Comparison of ENCODE assay signal across 13 cellular contexts in genomic region chr1:150881331-150882070, GRCh38. TPM values are rescaled to one million over a fixed set of nuclear protein-coding genes. Genes with fewer than 3 reads are reported as not detected.
DNase-seq lines count a peak whose midpoint lies in the region; ATAC-seq and TF ChIP-seq lines count a peak whose summit lies in the region.
"Had no signal": no experiment of that assay in that cellular context is flagged by ENCODE, and none has a peak within 500 bp of the region (broad histone marks: within the 10 kb centered on the region; RNA-seq: fewer than 3 reads in every experiment).

No MANE protein-coding gene starts in this region.

- H3K36me3 ChIP-seq in H7 (replicated peaks; ENCODE audit: control insufficient read depth, insufficient read depth, low read length) = no peaks in the 10 kb centered on the region

- H3K27me3 Mint-ChIP-seq in chondrocyte (ENCODE audit: low read depth) = peaks cover 5% of the 10 kb centered on the region

- no peak overlapping the region for H3K27ac ChIP-seq in foreskin keratinocyte

- no peaks in the 10 kb centered on the region for H3K9me3 Mint-ChIP-seq in activated naive CD4-positive, alpha-beta T cell treated with anti-CD3 and anti-CD28 coated beads, Interleukin-2, amount 50 U/mL, for 72 hours
- no peaks in the 10 kb centered on the region for H3K9me3 Mint-ChIP-seq in chondrocyte (ENCODE audit: low read depth)
- H3K9me3 Mint-ChIP-seq: activated T-helper 1 cell treated with anti-CD3 and anti-CD28 coated beads, Interleukin-12 subunit alpha, Interleukin-12 subunit beta, Interleukin-2, Interleukin-4 antibody, amounts not matched to agents 30 ng/mL and 10 ng/mL and 1 ng/mL, durations not matched to agents 14 hours and 24 hours and 36 hours; neural crest cell; T-helper 1 cell treated with Interleukin-12 subunit alpha and Interleukin-12 subunit beta and Interleukin-4 antibody, amounts not matched to agents 30 μg/mL and 1 μg/mL, for 36 hours had no signal

- no peaks in the 10 kb centered on the region for H3K4me1 ChIP-seq in foreskin keratinocyte

- H3K4me1 Mint-ChIP-seq in chondrocyte (ENCODE audit: low read depth) = peaks cover 7% of the 10 kb centered on the region

- DNase-seq in GM04503 (ENCODE audit: low read depth) (peak; percentile 96), SIG-M5 (lab: John Stamatoyannopoulos, UW) (peak; percentile 86), foreskin keratinocyte (peak; percentile 69 to 81), skeletal muscle cell (ENCODE audit: low read depth) (peak; percentile 93), H7 (no peak), chondrocyte (ENCODE audit: low spot score) (no peak)
- DNase-seq in activated naive CD4-positive, alpha-beta T cell treated with anti-CD3 and anti-CD28 coated beads, Interleukin-2, amount 50 U/mL, for 72 hours (ENCODE audit: low spot score in 2 of 2) = no peak
- DNase-seq: NCI-H146 had no signal

- no peak overlapping the region for H3K4me3 ChIP-seq in skeletal muscle cell (ENCODE audit: low read depth, low read length)
- H3K4me3 ChIP-seq in H7 (ENCODE audit: insufficient read depth, low read depth, low read length) = no peak overlapping the region

- H3K36me3 Mint-ChIP-seq in activated naive CD4-positive, alpha-beta T cell treated with anti-CD3 and anti-CD28 coated beads, Interleukin-2, amount 50 U/mL, for 72 hours = no peaks in the 10 kb centered on the region
- H3K36me3 Mint-ChIP-seq in chondrocyte (ENCODE audit: low read depth) = no peaks in the 10 kb centered on the region

- no peak overlapping the region for H3K4me3 Mint-ChIP-seq in chondrocyte (ENCODE audit: unreplicated experiment)
- H3K4me3 Mint-ChIP-seq: activated T-helper 1 cell treated with anti-CD3 and anti-CD28 coated beads, Interleukin-12 subunit alpha, Interleukin-12 subunit beta, Interleukin-2, Interleukin-4 antibody, amounts not matched to agents 30 ng/mL and 10 ng/mL and 1 ng/mL, durations not matched to agents 14 hours and 24 hours and 36 hours; neural crest cell; T-helper 1 cell treated with Interleukin-12 subunit alpha and Interleukin-12 subunit beta and Interleukin-4 antibody, amounts not matched to agents 30 μg/mL and 1 μg/mL, for 36 hours had no signal

- TF ChIP-seq CTCF in foreskin keratinocyte (conservative IDR thresholded peaks at IDR 0.05) = no peak
- no peak for TF ChIP-seq CTCF in chondrocyte (IDR thresholded peaks at IDR 0.05)

- H3K27me3 ChIP-seq in foreskin keratinocyte (no peaks in the 10 kb centered on the region), H7 (ENCODE audit: control insufficient read depth, insufficient read depth, low read length) (no peaks in the 10 kb centered on the region)

- ATAC-seq in foreskin keratinocyte = no peak
- no peak for ATAC-seq in activated naive CD4-positive, alpha-beta T cell treated with anti-CD3 and anti-CD28 coated beads, Interleukin-2, amount 50 U/mL, for 72 hours
- ATAC-seq in HG02970 (IDR thresholded peaks at IDR 0.05; ENCODE audit: low FRiP score, unreplicated experiment) = no peak

- H3K27ac Mint-ChIP-seq in activated naive CD4-positive, alpha-beta T cell treated with anti-CD3 and anti-CD28 coated beads, Interleukin-2, amount 50 U/mL, for 72 hours = no peak overlapping the region
- H3K27ac Mint-ChIP-seq in chondrocyte (ENCODE audit: unreplicated experiment) = no peak overlapping the region
- H3K27ac Mint-ChIP-seq: activated T-helper 1 cell treated with anti-CD3 and anti-CD28 coated beads, Interleukin-12 subunit alpha, Interleukin-12 subunit beta, Interleukin-2, Interleukin-4 antibody, amounts not matched to agents 30 ng/mL and 10 ng/mL and 1 ng/mL, durations not matched to agents 14 hours and 24 hours and 36 hours; T-helper 1 cell treated with Interleukin-12 subunit alpha and Interleukin-12 subunit beta and Interleukin-4 antibody, amounts not matched to agents 30 μg/mL and 1 μg/mL, for 36 hours had no signal

RNA-seq across cellular contexts. Expression of gene ARNT, which starts 5.1 kb away (rescaled TPM):
- total RNA-seq in foreskin keratinocyte (22.7 and 24.4 TPM in 2 replicates), chondrocyte (32.6 to 33.3 TPM (median 32.9 TPM) in 3 replicates)
- 6.4 and 6.7 TPM in 2 replicates for polyA plus RNA-seq in foreskin keratinocyte
- 38.6 and 53.4 TPM in 2 replicates for total RNA-seq in H7 (2014; rRNA removed; shearing (Covaris generic))
- 10 to 100 TPM; 37.0 to 61.1 TPM for total RNA-seq in activated naive CD4-positive, alpha-beta T cell treated with anti-CD3 and anti-CD28 coated beads, Interleukin-2, amount 50 U/mL, for 72 hours

RNA-seq across cellular contexts. Expression of gene CTXND2, which starts 5.4 kb away (rescaled TPM):
- not detected in 2 replicates for total RNA-seq in foreskin keratinocyte
- polyA plus RNA-seq in foreskin keratinocyte = not detected in 2 replicates
- total RNA-seq in H7 (2014; rRNA removed; shearing (Covaris generic)) = not detected in 2 replicates
- not detected for total RNA-seq in activated naive CD4-positive, alpha-beta T cell treated with anti-CD3 and anti-CD28 coated beads, Interleukin-2, amount 50 U/mL, for 72 hours
- not detected in 3 replicates for total RNA-seq in chondrocyte
- total RNA-seq: activated T-helper 1 cell treated with anti-CD3 and anti-CD28 coated beads, Interleukin-12 subunit alpha, Interleukin-12 subunit beta, Interleukin-2, Interleukin-4 antibody, amounts not matched to agents 30 ng/mL and 10 ng/mL and 1 ng/mL, durations not matched to agents 14 hours and 24 hours and 36 hours; epithelial cell of proximal tubule; neural crest cell had no signal

RNA-seq across cellular contexts. Expression of gene SETDB1, which starts 44.7 kb away (rescaled TPM):
- 25.4 and 28.3 TPM in 2 replicates for total RNA-seq in foreskin keratinocyte
- polyA plus RNA-seq in foreskin keratinocyte = 11.6 and 12.7 TPM in 2 replicates
- total RNA-seq in H7 (2014; rRNA removed; shearing (Covaris generic)) = 67.9 and 74.9 TPM in 2 replicates
- 10 to 100 TPM; 57.4 to 73.6 TPM for total RNA-seq in activated naive CD4-positive, alpha-beta T cell treated with anti-CD3 and anti-CD28 coated beads, Interleukin-2, amount 50 U/mL, for 72 hours
- 35.0 to 44.1 TPM (median 35.9 TPM) in 3 replicates for total RNA-seq in chondrocyte

Comparison
In these comparisons a context has a peak if more than half of its experiments do, and no peak if none do; other contexts are left out.
1. DNase-seq: peak in GM04503 (single experiment), SIG-M5 (single experiment), foreskin keratinocyte (2 of 2) and skeletal muscle cell (single experiment); none in H7 (single experiment), activated naive CD4-positive, alpha-beta T cell treated with anti-CD3 and anti-CD28 coated beads, Interleukin-2, amount 50 U/mL, for 72 hours (0 of 2) and chondrocyte (single experiment).